24 cellular contexts compared by ENCODE assay signal in the genomic region with DNA sequence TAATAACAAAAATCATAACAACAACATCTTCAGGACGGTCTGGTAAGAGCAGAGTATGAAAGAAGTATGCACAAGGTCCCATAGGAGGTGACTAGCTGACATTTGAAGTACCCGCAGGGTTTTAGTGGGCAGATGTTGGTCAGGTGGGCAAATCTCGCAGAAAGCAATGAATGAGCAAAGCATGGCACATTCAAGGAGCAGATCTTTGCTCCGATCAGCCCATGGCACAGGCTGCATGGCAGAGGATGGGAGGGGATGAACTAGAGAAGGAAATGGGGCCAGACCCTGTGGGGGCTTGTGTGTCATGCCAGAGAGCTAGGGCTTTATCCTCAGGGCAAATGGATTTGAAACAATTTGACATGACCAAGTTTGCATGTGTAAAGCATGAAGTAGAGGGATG.
"Had no signal": no experiment of that assay in that cellular context is flagged by ENCODE, and none has a peak within 500 bp of the region (broad histone marks: within the 10 kb centered on the region; RNA-seq: fewer than 3 reads in every experiment).

No MANE protein-coding gene starts in this region.

- H3K27me3 ChIP-seq: colonic mucosa, foreskin keratinocyte, gastroesophageal sphincter, heart right ventricle, left lung had no signal

- DNase-seq: colonic mucosa; cortex of kidney; effector CD8-positive, alpha-beta T cell; erythroblast; foreskin keratinocyte; head of caudate nucleus; heart right ventricle; hippocampal formation; left cardiac atrium; left lung; left ventricle myocardium superior; lower lobe of right lung; mesenchymal stem cell; mucosa of descending colon; naive B cell had no signal

- H3K27ac ChIP-seq: colonic mucosa, epithelial cell of prostate, foreskin keratinocyte, gastroesophageal sphincter, heart right ventricle, left lung, lower lobe of right lung had no signal

- H3K9me3 ChIP-seq: colonic mucosa, gastroesophageal sphincter, heart right ventricle, left lung, lower lobe of right lung, mucosa of descending colon had no signal

- ATAC-seq: esophagus mucosa, foreskin keratinocyte, gastroesophageal sphincter, heart right ventricle, left cardiac atrium, left lung, left ventricle myocardium superior, lower lobe of right lung, mucosa of descending colon had no signal

- H3K9me3 Mint-ChIP-seq: dendritic cell treated with granulocyte-macrophage colony-stimulating factor and Interleukin-4, amounts not matched to agents 40 ng/mL and 50 ng/mL, for 4 days had no signal

- H3K4me3 Mint-ChIP-seq: dendritic cell treated with granulocyte-macrophage colony-stimulating factor and Interleukin-4, amounts not matched to agents 40 ng/mL and 50 ng/mL, for 4 days; mesothelial cell of epicardium; naive B cell had no signal

- FAIRE-seq: endometrium, frontal cortex, islet of Langerhans, keratinocyte had no signal

- H3K4me1 Mint-ChIP-seq: naive B cell had no signal

- H3K36me3 ChIP-seq: colonic mucosa had no signal

- H3K27ac Mint-ChIP-seq: dendritic cell treated with granulocyte-macrophage colony-stimulating factor and Interleukin-4, amounts not matched to agents 40 ng/mL and 50 ng/mL, for 4 days; mesothelial cell of epicardium; naive B cell had no signal

- H3K4me1 ChIP-seq: colonic mucosa, foreskin keratinocyte, gastroesophageal sphincter had no signal

- H3K4me3 ChIP-seq: colonic mucosa, gastroesophageal sphincter, heart right ventricle, left lung, lower lobe of right lung, mucosa of descending colon had no signal

- H3K27me3 Mint-ChIP-seq: naive B cell had no signal
